In genomic region chr9:94482110-94482509, GRCh38 we compare ENCODE assay signal across 27 cellular contexts.
"Had no signal": no experiment of that assay in that cellular context is flagged by ENCODE, and none has a peak within 500 bp of the region (broad histone marks: within the 10 kb centered on the region; RNA-seq: fewer than 3 reads in every experiment).

No MANE protein-coding gene starts in this region.

- DNase-seq: stimulated activated CD4-positive, alpha-beta T cell treated with anti-CD3 and anti-CD28 coated beads, Interleukin-2, amount 100 ng/mL, for 48 hours; stimulated activated CD4-positive, alpha-beta T cell treated with anti-CD3 and anti-CD28 coated beads, Interleukin-4, amount 100 ng/mL, for 1 hour; stimulated activated CD4-positive, alpha-beta T cell treated with anti-CD3 and anti-CD28 coated beads, Interleukin-4, amount 100 ng/mL, for 24 hours; stimulated activated CD4-positive, alpha-beta T cell treated with anti-CD3 and anti-CD28 coated beads, Interleukin-4, amount 100 ng/mL, for 4 hours; stimulated activated CD8-positive, alpha-beta memory T cell treated with anti-CD3 and anti-CD28 coated beads, Interleukin-4, amount 100 ng/mL, for 48 hours; stimulated activated naive B cell treated with anti-CD40 and anti-IgM and Interleukin-4, amounts not matched to agents 10 μg/mL and 1 μg/mL and 100 μg/mL, for 72 hours; stimulated activated naive CD4-positive, alpha-beta T cell; stimulated activated naive CD4-positive, alpha-beta T cell treated with Interleukin-2 at 50 U/mL for 16 hours; stimulated activated naive CD8-positive, alpha-beta T cell treated with anti-CD3 and anti-CD28 coated beads, Interleukin-15, amount 100 ng/mL, for 72 hours; stimulated activated naive CD8-positive, alpha-beta T cell treated with anti-CD3 and anti-CD28 coated beads, Interleukin-15, Interleukin-2, amounts not matched to agents 100 U/mL and 50 U/mL, for 24 hours; stomach; substantia nigra; testis; thyroid gland; tibial artery; transverse colon; trophoblast cell; upper lobe of left lung; upper lobe of right lung; uterus had no signal

- H3K27ac ChIP-seq: stomach, suprapubic skin, testis, thoracic aorta, thyroid gland, tibial artery, tibial nerve, transverse colon, upper lobe of left lung, upper lobe of right lung, uterus, vagina had no signal

- H3K9me3 ChIP-seq: stomach, suprapubic skin, testis, thoracic aorta, thyroid gland, tibial nerve, transverse colon, upper lobe of left lung, upper lobe of right lung, uterus, vagina had no signal

- ATAC-seq: stimulated activated effector memory CD8-positive, alpha-beta T cell treated with anti-CD3 and anti-CD28 coated beads, Interleukin-12 subunit alpha, Interleukin-12 subunit beta, amount 100 ng/mL, for 72 hours; stimulated activated memory B cell treated with anti-CD40 and anti-IgM and Interleukin-4, amounts not matched to agents 10 μg/mL and 1 μg/mL and 100 μg/mL, for 72 hours; stimulated activated naive B cell treated with anti-CD40 and anti-IgM and Interleukin-4, amounts not matched to agents 10 μg/mL and 1 μg/mL and 100 μg/mL, for 72 hours; stimulated activated naive CD8-positive, alpha-beta T cell treated with anti-CD3 and anti-CD28 coated beads, Interleukin-15, amount 100 ng/mL, for 72 hours; stimulated activated naive CD8-positive, alpha-beta T cell treated with anti-CD3 and anti-CD28 coated beads, Interleukin-15, Interleukin-2, amounts not matched to agents 100 U/mL and 50 U/mL, for 24 hours; upper lobe of right lung had no signal

- H3K36me3 ChIP-seq: stomach, suprapubic skin, thoracic aorta, thyroid gland, tibial artery, tibial nerve, transverse colon, upper lobe of left lung, upper lobe of right lung, uterus, vagina had no signal

- H3K27me3 ChIP-seq: stomach, suprapubic skin, testis, thyroid gland, tibial artery, tibial nerve, transverse colon, upper lobe of left lung, upper lobe of right lung, uterus, vagina had no signal

- H3K4me1 ChIP-seq: suprapubic skin, testis, thyroid gland, tibial artery, tibial nerve, transverse colon, upper lobe of left lung, upper lobe of right lung, uterus, vagina had no signal

- FAIRE-seq: urothelium cell line had no signal

- H3K4me3 ChIP-seq: stomach, suprapubic skin, testis, thoracic aorta, thyroid gland, tibial artery, tibial nerve, transverse colon, upper lobe of left lung, upper lobe of right lung, uterus, vagina had no signal
